Comparison of ENCODE assay signal across 9 cellular contexts in the genomic region with DNA sequence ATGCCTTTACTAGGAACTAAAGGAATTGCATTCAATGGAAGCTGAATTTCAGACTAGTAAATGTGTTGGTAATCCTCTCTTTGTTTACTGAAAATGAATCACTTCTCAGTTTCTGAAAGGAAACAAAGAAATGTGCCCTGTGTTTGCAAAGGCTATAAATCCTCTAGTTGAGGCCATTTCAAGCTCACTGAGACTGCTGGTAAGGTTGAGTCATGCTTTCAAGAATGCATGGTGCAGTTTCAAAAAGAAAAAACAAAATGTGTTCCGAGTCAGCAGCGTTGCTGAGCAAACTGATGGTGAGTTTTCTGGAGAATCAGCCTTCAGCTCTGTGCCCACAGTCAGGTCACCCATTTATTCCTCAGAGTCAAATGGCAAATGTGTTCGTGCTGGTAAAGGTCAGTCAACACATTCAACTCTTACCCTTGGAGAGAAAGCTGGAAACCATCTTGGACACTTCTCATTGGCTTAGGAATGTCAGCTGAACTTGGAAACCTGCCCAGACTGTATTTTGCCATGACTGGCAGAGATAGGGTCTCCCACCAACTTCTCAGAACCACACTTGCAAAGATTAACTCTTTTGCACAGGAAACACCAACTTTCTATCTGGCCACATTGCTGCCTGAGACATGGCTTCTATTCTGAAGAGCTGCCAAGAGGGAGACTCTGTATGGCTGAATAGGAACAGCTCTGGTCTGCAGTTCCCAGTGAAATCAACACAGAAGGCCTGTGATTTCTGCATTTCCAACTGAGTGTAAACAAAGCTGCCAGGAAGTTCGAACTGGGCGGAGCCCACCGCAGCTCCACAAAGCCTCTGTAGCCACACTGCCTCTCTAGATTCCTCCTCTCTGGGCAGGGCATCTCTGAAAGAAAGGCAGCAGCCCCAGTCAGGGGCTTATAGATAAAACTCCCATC.
DNase-seq lines count a peak whose midpoint lies in the region; ATAC-seq, FAIRE-seq and TF ChIP-seq lines count a peak whose summit lies in the region.
"Had no signal": no experiment of that assay in that cellular context is flagged by ENCODE, and none has a peak within 500 bp of the region (broad histone marks: within the 10 kb centered on the region; RNA-seq: fewer than 3 reads in every experiment).

No MANE protein-coding gene starts in this region.

- H3K4me2 ChIP-seq in astrocyte (ENCODE audit: low read length): peak overlapping the region; percentile 71

- peaks cover 32% of the 10 kb centered on the region for H3K9me3 Mint-ChIP-seq in astrocyte (ENCODE audit: unreplicated experiment)

- peak overlapping the region; percentile 96 for H3K27ac Mint-ChIP-seq in astrocyte (ENCODE audit: unreplicated experiment)

- peak overlapping the region; percentile 59 for H2AFZ ChIP-seq in astrocyte (ENCODE audit: low read depth, low read length)

- DNase-seq in Right ventricle myocardium superior (peak; percentile 49), right atrium auricular region (ENCODE audit: low spot score) (no peak), HAP-1 (ENCODE audit: low spot score in 2 of 2) (peak; percentile 79 to 100), astrocyte (ENCODE audit: low read depth) (peak; percentile 95), left colon (peak; percentile 39 to 49), upper lobe of right lung (no peak), NCI-H2227 treated with DMSO at 0.1 percent for 48 hours (lab: John Stamatoyannopoulos, UW) (no peak)
- peak; percentile 20 for DNase-seq in Jurkat, Clone E6-1 (ENCODE audit: low read depth, low spot score)
- DNase-seq: heart right ventricle had no signal

- H3K4me1 Mint-ChIP-seq in astrocyte (ENCODE audit: low read depth, unreplicated experiment): peaks cover 39% of the 10 kb centered on the region

- intact Hi-C loops in Right ventricle myocardium superior (cut with DNase I): no loop called here
- intact Hi-C loops in left colon (cut with DNase I, micrococcal nuclease): no loop called here
- intact Hi-C loops in upper lobe of right lung (cut with DNase I): no loop called here

- H3K36me3 Mint-ChIP-seq in astrocyte (ENCODE audit: low read depth, unreplicated experiment): no peaks in the 10 kb centered on the region

- H3K4me3 ChIP-seq in right atrium auricular region (no peak overlapping the region), HAP-1 (peak overlapping the region; percentile 21), astrocyte (ENCODE audit: insufficient read depth, low read depth, low read length) (peak overlapping the region; percentile 6), upper lobe of right lung (no peak overlapping the region)
- H3K4me3 ChIP-seq in Jurkat, Clone E6-1 (ENCODE audit: low read length): no peak overlapping the region
- H3K4me3 ChIP-seq: heart right ventricle had no signal

- H3K4me3 Mint-ChIP-seq in astrocyte (ENCODE audit: unreplicated experiment): peak overlapping the region; percentile 4

- peak overlapping the region; percentile 55 for H3K9ac ChIP-seq in astrocyte (ENCODE audit: low read length)

- H3K27ac ChIP-seq in right atrium auricular region (peak overlapping the region in 1 of 2 donors; percentile 25), astrocyte (ENCODE audit: low read depth, low read length) (peak overlapping the region; percentile 89), upper lobe of right lung (peak overlapping the region; percentile 11)

- ATAC-seq in Right ventricle myocardium superior (ENCODE audit: poor library complexity): no peak
- peak; percentile 82 for ATAC-seq in left colon
- ATAC-seq in upper lobe of right lung: no peak

- FAIRE-seq in astrocyte (lab: Jason Lieb, UNC): peak; percentile 98

- H3K79me2 ChIP-seq in astrocyte (ENCODE audit: insufficient read depth, low read length): no peaks in the 10 kb centered on the region

- H3K36me3 ChIP-seq in right atrium auricular region (no peaks in the 10 kb centered on the region), HAP-1 (replicated peaks) (no peaks in the 10 kb centered on the region), astrocyte (ENCODE audit: insufficient read depth, low read length) (no peaks in the 10 kb centered on the region), upper lobe of right lung (no peaks in the 10 kb centered on the region)
- H3K36me3 ChIP-seq: heart right ventricle had no signal

- H3K27me3 Mint-ChIP-seq in astrocyte (ENCODE audit: low read depth, unreplicated experiment): no peaks in the 10 kb centered on the region

- peaks cover 0 to 13% of the 10 kb centered on the region in 2 donors for H3K9me3 ChIP-seq in right atrium auricular region
- no peaks in the 10 kb centered on the region; the same call in 1 of the 2 replicates for H3K9me3 ChIP-seq in HAP-1
- no peaks in the 10 kb centered on the region for H3K9me3 ChIP-seq in astrocyte (ENCODE audit: insufficient read depth, low read depth, low read length)
- H3K9me3 ChIP-seq in upper lobe of right lung: no peaks in the 10 kb centered on the region

- TF ChIP-seq CTCF in right atrium auricular region (IDR thresholded peaks at IDR 0.05): no peak
- no peak for TF ChIP-seq CTCF in astrocyte (IDR thresholded peaks at IDR 0.05; ENCODE audit: insufficient read depth, low read depth, low read length)
- TF ChIP-seq CTCF in upper lobe of right lung (IDR thresholded peaks at IDR 0.05): no peak

- no peaks in the 10 kb centered on the region for H3K27me3 ChIP-seq in right atrium auricular region
- H3K27me3 ChIP-seq in HAP-1 (ENCODE audit: low read depth): no peaks in the 10 kb centered on the region
- H3K27me3 ChIP-seq in astrocyte (ENCODE audit: insufficient read depth, low read length): no peaks in the 10 kb centered on the region
- no peaks in the 10 kb centered on the region for H3K27me3 ChIP-seq in upper lobe of right lung
- H3K27me3 ChIP-seq: heart right ventricle had no signal

- H3K4me1 ChIP-seq in right atrium auricular region (peaks cover 0 to 5% of the 10 kb centered on the region in 2 donors), HAP-1 (peaks cover 29% of the 10 kb centered on the region), astrocyte (ENCODE audit: insufficient read depth, low read length) (peaks cover 27% of the 10 kb centered on the region), upper lobe of right lung (no peaks in the 10 kb centered on the region)

- in situ Hi-C loops in HAP-1 (cut with MboI; ENCODE audit: low sequenced_read_pairs): no loop called here

- H4K20me1 ChIP-seq in astrocyte (ENCODE audit: insufficient read depth, low read length): no peaks in the 10 kb centered on the region

Comparison
In these comparisons a context has a peak if more than half of its experiments do, and no peak if none do; other contexts are left out.
1. DNase-seq: peak in Right ventricle myocardium superior (single experiment), HAP-1 (2 of 2), Jurkat, Clone E6-1 (single experiment), astrocyte (single experiment) and left colon (2 of 2); none in right atrium auricular region (single experiment), upper lobe of right lung (single experiment) and NCI-H2227 treated with DMSO at 0.1 percent for 48 hours (single experiment).
2. H3K4me3 ChIP-seq: peak in HAP-1 (single experiment) and astrocyte (single experiment); none in right atrium auricular region (0 of 2), Jurkat, Clone E6-1 (single experiment) and upper lobe of right lung (single experiment).